ENCODE assay signal across 14 cellular contexts in the genomic region with DNA sequence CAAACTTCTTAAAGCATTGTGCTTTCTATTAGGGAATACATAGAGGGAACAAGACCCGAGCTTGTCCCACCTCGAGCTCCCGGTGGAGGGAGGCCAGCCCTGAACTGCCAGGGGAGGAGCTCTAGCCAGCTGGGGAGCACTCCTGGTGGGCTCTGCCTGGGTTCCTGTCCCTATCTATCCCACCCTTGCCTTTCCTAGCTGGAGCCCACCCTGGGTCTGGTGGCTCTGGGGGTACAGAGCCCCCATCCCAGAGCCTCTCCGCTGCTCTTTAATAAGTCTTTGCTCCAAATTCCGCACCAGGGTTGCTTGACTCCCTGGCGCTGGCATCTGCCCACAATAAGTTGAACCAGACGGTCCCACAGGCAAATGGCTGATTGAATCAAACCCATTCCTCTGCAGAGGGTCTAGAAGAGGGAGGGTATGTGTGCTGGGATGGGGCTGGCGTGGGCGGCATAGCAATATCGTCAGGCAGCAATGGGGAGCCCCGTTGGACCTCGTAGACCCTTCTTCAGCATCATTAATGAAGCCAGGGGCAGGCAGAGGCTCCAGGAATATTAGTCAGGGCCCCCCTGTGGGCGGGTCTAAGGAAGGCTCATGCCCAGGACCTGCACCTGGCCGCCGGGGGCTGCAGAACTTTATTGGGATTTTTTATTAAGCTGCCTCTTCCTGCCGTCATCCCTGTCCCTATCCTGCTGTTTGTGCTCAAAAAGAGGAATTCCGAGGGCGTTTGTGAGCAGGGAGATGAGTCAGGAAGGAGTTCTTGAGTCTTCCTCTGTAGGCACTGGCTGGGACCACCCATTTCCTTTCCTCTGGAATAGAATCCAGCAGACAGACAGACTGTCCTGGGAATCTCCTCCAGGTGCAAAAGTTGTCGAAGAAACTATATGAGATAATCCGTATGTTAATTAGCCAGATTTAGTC. TPM values are rescaled to one million over a fixed set of nuclear protein-coding genes. Genes with fewer than 3 reads are reported as not detected.
DNase-seq lines count a peak whose midpoint lies in the region; ATAC-seq, FAIRE-seq and TF ChIP-seq lines count a peak whose summit lies in the region.
"Had no signal": no experiment of that assay in that cellular context is flagged by ENCODE, and none has a peak within 500 bp of the region (broad histone marks: within the 10 kb centered on the region; RNA-seq: fewer than 3 reads in every experiment).

No MANE protein-coding gene starts in this region.

- H3K27ac ChIP-seq in astrocyte (ENCODE audit: low read depth, low read length), result no peak overlapping the region
- peak overlapping the region; percentile 17 to 74 for H3K27ac ChIP-seq in left lung
- peak overlapping the region; percentile 60 for H3K27ac ChIP-seq in suprapubic skin
- H3K27ac ChIP-seq: thyroid gland had no signal

- intact Hi-C loops in left lung (cut with DNase I), result no loop called here

- 53% methylated on average over 19 of the region's 20 CpGs for WGBS in suprapubic skin

- no peak for FAIRE-seq in astrocyte (lab: Jason Lieb, UNC)
- FAIRE-seq: bronchial epithelial cell had no signal

- TF ChIP-seq EP300 in suprapubic skin (IDR thresholded peaks at IDR 0.05), result no peak

- H3K27me3 Mint-ChIP-seq in astrocyte (ENCODE audit: low read depth, unreplicated experiment), result peaks cover 39% of the 10 kb centered on the region

- peak; percentile 23 for DNase-seq in activated CD8-positive, alpha-beta memory T cell treated with anti-CD3 and anti-CD28 coated beads, Interleukin-2, amount 50 U/mL, for 48 hours
- DNase-seq in activated CD8-positive, alpha-beta memory T cell treated with anti-CD3 and anti-CD28 coated beads, Interleukin-2, amount 50 U/mL, for 4 hours, result no peak
- DNase-seq in astrocyte (ENCODE audit: low read depth), result peak; percentile 41
- DNase-seq in left lung, result no peak
- peak in 1 of 2 donors; percentile 71 for DNase-seq in suprapubic skin (ENCODE audit: low spot score in 2 of 2)
- DNase-seq in activated CD4-positive, alpha-beta T cell treated with anti-CD3 and anti-CD28 coated beads for 48 hours, result no peak
- DNase-seq in stimulated activated CD4-positive, alpha-beta T cell treated with anti-CD3 and anti-CD28 coated beads, Interleukin-2, amount 100 ng/mL, for 24 hours, result no peak
- DNase-seq: DMS79 treated with DMSO at 0.1 percent for 48 hours, NCI-H526, thyroid gland had no signal

- H2AFZ ChIP-seq in astrocyte (ENCODE audit: low read depth, low read length), result peak overlapping the region; percentile 57

- peaks cover 10% of the 10 kb centered on the region for H3K4me1 Mint-ChIP-seq in astrocyte (ENCODE audit: low read depth, unreplicated experiment)

- ATAC-seq in left lung (no peak), HG02642 (IDR thresholded peaks at IDR 0.05; ENCODE audit: poor library complexity, unreplicated experiment) (no peak)

- peak overlapping the region; percentile 18 for H3K4me3 Mint-ChIP-seq in astrocyte (ENCODE audit: unreplicated experiment)

- H3K36me3 ChIP-seq in astrocyte (ENCODE audit: insufficient read depth, low read length), result no peaks in the 10 kb centered on the region
- H3K36me3 ChIP-seq in left lung, result no peaks in the 10 kb centered on the region
- H3K36me3 ChIP-seq in suprapubic skin, result no peaks in the 10 kb centered on the region
- H3K36me3 ChIP-seq: thyroid gland had no signal

- H3K9me3 ChIP-seq in astrocyte (ENCODE audit: insufficient read depth, low read depth, low read length), result no peaks in the 10 kb centered on the region
- no peaks in the 10 kb centered on the region for H3K9me3 ChIP-seq in left lung
- H3K9me3 ChIP-seq in suprapubic skin, result no peaks in the 10 kb centered on the region
- H3K9me3 ChIP-seq: thyroid gland had no signal

- no peaks in the 10 kb centered on the region for H3K79me2 ChIP-seq in astrocyte (ENCODE audit: insufficient read depth, low read length)

- H3K4me1 ChIP-seq in astrocyte (ENCODE audit: insufficient read depth, low read length) (peaks cover 15% of the 10 kb centered on the region), left lung (peaks cover 0 to 19% of the 10 kb centered on the region in 2 donors), suprapubic skin (peaks cover 7% of the 10 kb centered on the region)
- H3K4me1 ChIP-seq: thyroid gland had no signal

- no peaks in the 10 kb centered on the region for H3K36me3 Mint-ChIP-seq in astrocyte (ENCODE audit: low read depth, unreplicated experiment)

- H3K4me3 ChIP-seq in astrocyte (ENCODE audit: insufficient read depth, low read depth, low read length) (no peak overlapping the region), left lung (no peak overlapping the region), suprapubic skin (no peak overlapping the region)
- H3K4me3 ChIP-seq: thyroid gland had no signal

- H3K9me3 Mint-ChIP-seq in astrocyte (ENCODE audit: unreplicated experiment), result peaks cover 2% of the 10 kb centered on the region

- TF ChIP-seq CTCF in astrocyte (IDR thresholded peaks at IDR 0.05; ENCODE audit: insufficient read depth, low read depth, low read length) (no peak), left lung (IDR thresholded peaks at IDR 0.05) (no peak), suprapubic skin (IDR thresholded peaks at IDR 0.05) (no peak)

- peak overlapping the region; percentile 70 for H3K4me2 ChIP-seq in astrocyte (ENCODE audit: low read length)

- no peak overlapping the region for H3K27ac Mint-ChIP-seq in astrocyte (ENCODE audit: unreplicated experiment)

- no peak for TF ChIP-seq POLR2A in suprapubic skin (IDR thresholded peaks at IDR 0.05)

- H3K9ac ChIP-seq in astrocyte (ENCODE audit: low read length), result no peak overlapping the region

- no peaks in the 10 kb centered on the region for H4K20me1 ChIP-seq in astrocyte (ENCODE audit: insufficient read depth, low read length)

- H3K27me3 ChIP-seq in astrocyte (ENCODE audit: insufficient read depth, low read length) (no peaks in the 10 kb centered on the region), left lung (peaks cover 0 to 36% of the 10 kb centered on the region in 2 donors), suprapubic skin (peaks cover 17% of the 10 kb centered on the region)
- H3K27me3 ChIP-seq: thyroid gland had no signal

RNA-seq across cellular contexts. Expression of gene RIC3, which starts 38.5 kb away (rescaled TPM):
- 2.5 and 3.0 TPM in 2 replicates for total RNA-seq in astrocyte
- 1 to 10 TPM; 8.2 to 8.6 TPM for total RNA-seq in left lung
- 100 to 1,000 TPM in 1 of 4 donors, 10 to 100 TPM in 3; 20.5 to 118 (median 35.1) TPM for total RNA-seq in suprapubic skin
- total RNA-seq: osteoblast had no signal

RNA-seq across cellular contexts. Expression of gene LMO1, which starts 56.3 kb away (rescaled TPM):
- total RNA-seq in astrocyte (0.46 and 1.5 TPM in 2 replicates), left lung (not detected), suprapubic skin (10 to 100 TPM in 2 of 4 donors, 1 to 10 TPM in 2; 6.2 to 29.4 (median 8.2) TPM)
- total RNA-seq: bronchial epithelial cell, osteoblast, SK-MEL-5 had no signal

Comparison
In these comparisons a context has a peak if more than half of its experiments do, and no peak if none do; other contexts are left out.
1. DNase-seq: peak in activated CD8-positive, alpha-beta memory T cell treated with anti-CD3 and anti-CD28 coated beads, Interleukin-2, amount 50 U/mL, for 48 hours (single experiment) and astrocyte (single experiment); none in activated CD8-positive, alpha-beta memory T cell treated with anti-CD3 and anti-CD28 coated beads, Interleukin-2, amount 50 U/mL, for 4 hours (single experiment), left lung (0 of 2), activated CD4-positive, alpha-beta T cell treated with anti-CD3 and anti-CD28 coated beads for 48 hours (single experiment) and stimulated activated CD4-positive, alpha-beta T cell treated with anti-CD3 and anti-CD28 coated beads, Interleukin-2, amount 100 ng/mL, for 24 hours (0 of 2).